In the genomic region with DNA sequence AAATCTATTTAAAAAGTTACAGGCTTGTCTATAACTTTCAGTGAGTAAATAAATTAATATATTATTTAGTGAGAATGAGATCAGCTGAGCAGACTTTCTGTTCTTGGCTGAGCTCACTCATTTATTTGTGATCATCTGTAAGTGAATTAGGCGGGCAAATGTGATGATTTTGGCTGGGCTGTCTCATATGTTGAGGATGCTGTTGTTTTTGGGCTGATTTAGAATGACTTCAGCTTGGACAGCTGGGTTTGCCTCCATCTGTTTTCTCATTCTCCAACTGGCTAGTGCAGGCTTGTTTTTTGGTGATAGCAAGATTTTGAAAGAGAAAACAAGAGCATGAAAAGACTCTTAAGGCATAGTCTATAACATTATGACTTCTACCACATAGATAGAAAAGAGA, we compare ENCODE assay signal across 19 cellular contexts.
"Had no signal": no experiment of that assay in that cellular context is flagged by ENCODE, and none has a peak within 500 bp of the region (broad histone marks: within the 10 kb centered on the region; RNA-seq: fewer than 3 reads in every experiment).

No MANE protein-coding gene starts in this region.

- H3K4me1 ChIP-seq: SJSA1 had no signal

- DNase-seq: Kasumi-1, MM.1S, NCI-H1092 treated with DMSO at 0.1 percent for 48 hours, NCI-H1436, NCI-H1930, NCI-H2081, NCI-H2107, NCI-H2227 treated with DMSO at 0.1 percent for 48 hours, NCI-H510A treated with DMSO at 0.1 percent for 48 hours, NCI-H526, NCI-H82, Right ventricle myocardium superior, RPMI8226, SIG-M5 had no signal

- H3K9me3 ChIP-seq: SJSA1 had no signal

- H3K4me3 ChIP-seq: K562, SJSA1, SK-N-MC had no signal

- H3K27me3 ChIP-seq: SJSA1 had no signal

- H3K27ac ChIP-seq: HL-60, KMS-11, SJSA1, SK-N-MC had no signal

- ATAC-seq: K562 had no signal
